In genomic region chr3:196654691-196655090, GRCh38 we compare ENCODE assay signal across 20 cellular contexts. TPM values are rescaled to one million over a fixed set of nuclear protein-coding genes. Genes with fewer than 3 reads are reported as not detected.
DNase-seq lines count a peak whose midpoint lies in the region; ATAC-seq and TF ChIP-seq lines count a peak whose summit lies in the region.
"Had no signal": no experiment of that assay in that cellular context is flagged by ENCODE, and none has a peak within 500 bp of the region (broad histone marks: within the 10 kb centered on the region; RNA-seq: fewer than 3 reads in every experiment).

No MANE protein-coding gene starts in this region.

- peak overlapping the region; percentile 5 for H3K27ac Mint-ChIP-seq in activated CD4-positive, alpha-beta T cell treated with anti-CD3 and anti-CD28 coated beads, Interleukin-2, amount 10 ng/mL, durations not matched to agents 7 days and 5 days
- H3K27ac Mint-ChIP-seq in activated CD4-positive, alpha-beta T cell treated with anti-CD3 and anti-CD28 coated beads for 36 hours, result no peak overlapping the region
- H3K27ac Mint-ChIP-seq in WTC11, result peak overlapping the region; percentile 52; the same call in 1 of the 2 replicates
- H3K27ac Mint-ChIP-seq in immature natural killer cell, result peak overlapping the region in 5 of 6 donors; percentile 28 to 87 (median 83)
- H3K27ac Mint-ChIP-seq: activated CD4-positive, alpha-beta T cell treated with anti-CD3 and anti-CD28 coated beads, Interleukin-2, amount 10 ng/mL, durations not matched to agents 24 days and 14 days; nephron had no signal

- peaks cover 30% of the 10 kb centered on the region for H3K4me1 ChIP-seq in skeletal muscle satellite cell (ENCODE audit: control insufficient read depth, insufficient read depth, low read length)
- H3K4me1 ChIP-seq: psoas muscle had no signal

- no peak for ATAC-seq in activated CD4-positive, alpha-beta T cell treated with anti-CD3 and anti-CD28 coated beads for 36 hours
- ATAC-seq in WTC11, result no peak
- no peak for ATAC-seq in HG03520 (IDR thresholded peaks at IDR 0.05; ENCODE audit: unreplicated experiment)
- no peak for ATAC-seq in GM19455 (IDR thresholded peaks at IDR 0.05; ENCODE audit: unreplicated experiment)
- ATAC-seq: psoas muscle had no signal

- H3K4me3 Mint-ChIP-seq in activated CD4-positive, alpha-beta T cell treated with anti-CD3 and anti-CD28 coated beads, Interleukin-2, amount 10 ng/mL, durations not matched to agents 7 days and 5 days, result no peak overlapping the region
- H3K4me3 Mint-ChIP-seq in activated CD4-positive, alpha-beta T cell treated with anti-CD3 and anti-CD28 coated beads for 36 hours, result no peak overlapping the region
- H3K4me3 Mint-ChIP-seq in WTC11 (no peak overlapping the region), immature natural killer cell (no peak overlapping the region)
- H3K4me3 Mint-ChIP-seq: activated CD4-positive, alpha-beta T cell treated with anti-CD3 and anti-CD28 coated beads, Interleukin-2, amount 10 ng/mL, durations not matched to agents 24 days and 14 days; nephron had no signal

- peak overlapping the region; percentile 4 for H3K4me2 ChIP-seq in skeletal muscle satellite cell (ENCODE audit: low read length)

- no peaks in the 10 kb centered on the region for H3K27me3 ChIP-seq in skeletal muscle satellite cell (ENCODE audit: control insufficient read depth, insufficient read depth, low read length)

- peaks cover 38% of the 10 kb centered on the region for H3K4me1 Mint-ChIP-seq in activated CD4-positive, alpha-beta T cell treated with anti-CD3 and anti-CD28 coated beads, Interleukin-2, amount 10 ng/mL, durations not matched to agents 7 days and 5 days
- peaks cover 23% of the 10 kb centered on the region for H3K4me1 Mint-ChIP-seq in activated CD4-positive, alpha-beta T cell treated with anti-CD3 and anti-CD28 coated beads for 36 hours
- H3K4me1 Mint-ChIP-seq in WTC11 (peaks cover 25% of the 10 kb centered on the region), immature natural killer cell (peaks cover 76% of the 10 kb centered on the region in 2 donors)

- H3K9me3 ChIP-seq in skeletal muscle satellite cell (replicated peaks; ENCODE audit: low read length), result no peaks in the 10 kb centered on the region
- H3K9me3 ChIP-seq: psoas muscle, thoracic aorta had no signal

- H3K4me3 ChIP-seq in skeletal muscle satellite cell (ENCODE audit: low read length), result no peak overlapping the region
- H3K4me3 ChIP-seq: coronary artery, psoas muscle, thoracic aorta had no signal

- H3K9ac ChIP-seq in skeletal muscle satellite cell (ENCODE audit: low read depth, low read length), result peak overlapping the region; percentile 38

- H3K36me3 ChIP-seq in skeletal muscle satellite cell (ENCODE audit: insufficient read depth, low read length), result no peaks in the 10 kb centered on the region
- H3K36me3 ChIP-seq: thoracic aorta had no signal

- POLR2A ChIA-PET in activated CD4-positive, alpha-beta T cell treated with anti-CD3 and anti-CD28 coated beads, Interleukin-2, amount 10 ng/mL, durations not matched to agents 7 days and 5 days (lab: Charles Lee), result no interaction called here
- POLR2A ChIA-PET in activated CD4-positive, alpha-beta T cell treated with anti-CD3 and anti-CD28 coated beads for 36 hours (lab: Charles Lee), result no interaction called here
- POLR2A ChIA-PET in WTC11 (lab: Charles Lee), result no interaction called here

- H3K9me3 Mint-ChIP-seq in activated CD4-positive, alpha-beta T cell treated with anti-CD3 and anti-CD28 coated beads, Interleukin-2, amount 10 ng/mL, durations not matched to agents 7 days and 5 days, result no peaks in the 10 kb centered on the region
- H3K9me3 Mint-ChIP-seq in activated CD4-positive, alpha-beta T cell treated with anti-CD3 and anti-CD28 coated beads for 36 hours (ENCODE audit: low read depth), result no peaks in the 10 kb centered on the region
- H3K9me3 Mint-ChIP-seq in WTC11 (no peaks in the 10 kb centered on the region), immature natural killer cell (no peaks in the 10 kb centered on the region)
- H3K9me3 Mint-ChIP-seq: activated CD4-positive, alpha-beta T cell treated with anti-CD3 and anti-CD28 coated beads, Interleukin-2, amount 10 ng/mL, durations not matched to agents 24 days and 14 days; nephron had no signal

- CTCF ChIA-PET in activated CD4-positive, alpha-beta T cell treated with anti-CD3 and anti-CD28 coated beads, Interleukin-2, amount 10 ng/mL, durations not matched to agents 7 days and 5 days (lab: Charles Lee), result interaction anchor here (0.9 to 2.1 kb wide), 2 partner anchors 15 to 27 kb away, joined by 3 to 6 read pairs; partner anchors contain the start of gene NRROS
- CTCF ChIA-PET in activated CD4-positive, alpha-beta T cell treated with anti-CD3 and anti-CD28 coated beads for 36 hours (lab: Charles Lee), result interaction anchor here (3.3 kb wide), 1 partner anchor 45 kb away, joined by 14 read pairs; no protein-coding TSS in a partner anchor
- CTCF ChIA-PET in WTC11 (lab: Charles Lee), result interaction anchor here (1.9 kb wide), 1 partner anchor 35 kb away, joined by 5 read pairs; no protein-coding TSS in a partner anchor

- intact Hi-C loops in activated CD4-positive, alpha-beta T cell treated with anti-CD3 and anti-CD28 coated beads for 36 hours (cut with DNase I, micrococcal nuclease), result no loop called here

- H3K27me3 Mint-ChIP-seq in activated CD4-positive, alpha-beta T cell treated with anti-CD3 and anti-CD28 coated beads, Interleukin-2, amount 10 ng/mL, durations not matched to agents 7 days and 5 days, result no peaks in the 10 kb centered on the region
- H3K27me3 Mint-ChIP-seq in activated CD4-positive, alpha-beta T cell treated with anti-CD3 and anti-CD28 coated beads for 36 hours, result no peaks in the 10 kb centered on the region
- H3K27me3 Mint-ChIP-seq in WTC11 (ENCODE audit: low read depth), result no peaks in the 10 kb centered on the region
- H3K27me3 Mint-ChIP-seq in immature natural killer cell (ENCODE audit: low read depth in 3 of 3), result peaks cover 0 to 2% (median 0%) of the 10 kb centered on the region in 3 donors
- H3K27me3 Mint-ChIP-seq: activated CD4-positive, alpha-beta T cell treated with anti-CD3 and anti-CD28 coated beads, Interleukin-2, amount 10 ng/mL, durations not matched to agents 24 days and 14 days had no signal

- DNase-seq in activated CD4-positive, alpha-beta T cell treated with anti-CD3 and anti-CD28 coated beads, Interleukin-2, amount 10 ng/mL, durations not matched to agents 7 days and 5 days, result no peak
- DNase-seq in activated CD4-positive, alpha-beta T cell treated with anti-CD3 and anti-CD28 coated beads for 36 hours, result no peak
- no peak for DNase-seq in WTC11 (ENCODE audit: low spot score)
- DNase-seq in immature natural killer cell, result no peak
- DNase-seq in DMS79 treated with DMSO at 0.1 percent for 48 hours (lab: John Stamatoyannopoulos, UW), result no peak
- DNase-seq: 8988T; activated CD4-positive, alpha-beta T cell treated with anti-CD3 and anti-CD28 coated beads, Interleukin-2, amount 10 ng/mL, durations not matched to agents 24 days and 14 days; activated naive CD4-positive, alpha-beta T cell treated with Interleukin-2 at 50 U/mL for 16 hours; activated T-cell treated with anti-CD3 and anti-CD28 coated beads for 4 hours; DMS153; NCI-H1417 treated with DMSO at 0.1 percent for 48 hours; NCI-H82; psoas muscle; stimulated activated CD4-positive, alpha-beta T cell treated with anti-CD3 and anti-CD28 coated beads, Interleukin-12 subunit alpha, Interleukin-12 subunit beta, amount 100 ng/mL, for 4 hours had no signal

- H3K36me3 Mint-ChIP-seq in activated CD4-positive, alpha-beta T cell treated with anti-CD3 and anti-CD28 coated beads, Interleukin-2, amount 10 ng/mL, durations not matched to agents 7 days and 5 days (ENCODE audit: low read depth), result peaks cover 56% of the 10 kb centered on the region
- peaks cover 30% of the 10 kb centered on the region for H3K36me3 Mint-ChIP-seq in activated CD4-positive, alpha-beta T cell treated with anti-CD3 and anti-CD28 coated beads for 36 hours (ENCODE audit: low read depth)
- H3K36me3 Mint-ChIP-seq in WTC11 (no peaks in the 10 kb centered on the region), immature natural killer cell (peaks cover 12 to 48% (median 18%) of the 10 kb centered on the region in 3 donors)

- no peak for TF ChIP-seq CTCF in WTC11 (IDR thresholded peaks at IDR 0.05)

TF ChIP-seq in WTC11, 78 proteins besides CTCF, POLR2A, EP300 and RAD21:
- TF ChIP-seq HMGXB4 (CRISPR knock-in tag; IDR thresholded peaks at IDR 0.05), result no peak

RNA-seq across cellular contexts. Expression of gene NRROS, which starts 15.2 kb away (rescaled TPM):
- total RNA-seq in activated CD4-positive, alpha-beta T cell treated with anti-CD3 and anti-CD28 coated beads, Interleukin-2, amount 10 ng/mL, durations not matched to agents 7 days and 5 days, result 10 to 100 TPM; 36.6 to 40.6 TPM
- total RNA-seq in activated CD4-positive, alpha-beta T cell treated with anti-CD3 and anti-CD28 coated beads for 36 hours, result 10 to 100 TPM; 19.6 to 19.7 TPM
- total RNA-seq in WTC11 (2021), result 3.1 to 5.1 TPM (median 4.9 TPM) in 3 replicates
- 10 to 100 TPM in 1 of 3 donors, 1 to 10 TPM in 2; 6.3 to 14.1 (median 8.0) TPM for polyA plus RNA-seq in immature natural killer cell
- total RNA-seq in skeletal muscle satellite cell (2012; rRNA removed), result 1.5 and 2.8 TPM in 2 replicates

RNA-seq across cellular contexts. Expression of gene CEP19, which starts 57.4 kb away (rescaled TPM):
- total RNA-seq in activated CD4-positive, alpha-beta T cell treated with anti-CD3 and anti-CD28 coated beads, Interleukin-2, amount 10 ng/mL, durations not matched to agents 7 days and 5 days, result 1 to 10 TPM; 5.3 to 6.0 TPM
- total RNA-seq in activated CD4-positive, alpha-beta T cell treated with anti-CD3 and anti-CD28 coated beads for 36 hours, result 1 to 10 TPM; 4.7 to 5.6 TPM
- 1.4 to 1.5 TPM (median 1.4 TPM) in 3 replicates for total RNA-seq in WTC11 (2021)
- 1 to 10 TPM; 2.3 to 3.3 (median 2.3) TPM for polyA plus RNA-seq in immature natural killer cell
- total RNA-seq in skeletal muscle satellite cell (2012; rRNA removed), result 2.3 and 2.8 TPM in 2 replicates

RNA-seq across cellular contexts. Expression of gene PIGX, which starts 57.5 kb away (rescaled TPM):
- total RNA-seq in activated CD4-positive, alpha-beta T cell treated with anti-CD3 and anti-CD28 coated beads, Interleukin-2, amount 10 ng/mL, durations not matched to agents 7 days and 5 days, result 10 to 100 TPM; 40.9 to 45.4 TPM
- 10 to 100 TPM; 37.8 to 42.2 TPM for total RNA-seq in activated CD4-positive, alpha-beta T cell treated with anti-CD3 and anti-CD28 coated beads for 36 hours
- 12.8 to 16.6 TPM (median 16.5 TPM) in 3 replicates for total RNA-seq in WTC11 (2021)
- polyA plus RNA-seq in immature natural killer cell, result 10 to 100 TPM; 38.3 to 55.6 (median 42.6) TPM
- total RNA-seq in skeletal muscle satellite cell (2012; rRNA removed), result 23.6 and 24.9 TPM in 2 replicates
